1 cellular context compared by ENCODE assay signal in the genomic region with DNA sequence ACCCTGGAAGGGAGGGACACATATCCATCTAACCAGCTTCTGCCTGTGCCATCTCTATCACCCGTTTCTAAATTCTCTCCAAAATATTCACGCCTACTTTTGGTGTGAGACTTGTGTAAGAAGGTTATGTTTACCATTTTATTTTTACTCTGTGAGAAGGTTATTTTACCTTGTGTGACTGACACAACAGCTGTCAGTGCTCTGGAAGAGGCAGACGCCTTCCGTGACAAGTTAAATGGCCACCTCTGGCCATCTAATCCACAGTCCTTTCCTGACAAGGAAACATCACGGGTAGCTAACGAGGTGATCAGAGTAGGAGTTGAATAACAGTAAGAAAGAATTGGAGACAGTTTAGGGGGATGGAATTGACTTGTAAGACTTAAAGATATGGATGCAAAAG.
TF ChIP-seq lines count a peak whose summit lies in the region.

No MANE protein-coding gene starts in this region.

TF ChIP-seq in neural cell, 6 proteins besides CTCF, POLR2A, EP300 and RAD21:
- TF ChIP-seq MXI1 (conservative IDR thresholded peaks at IDR 0.05; ENCODE audit: poor library complexity, severe bottlenecking) (no peak), POLR2AphosphoS5 (IDR thresholded peaks at IDR 0.05) (no peak), SMC3 (conservative IDR thresholded peaks at IDR 0.05; ENCODE audit: poor library complexity) (no peak), EZH2 (IDR thresholded peaks at IDR 0.05; ENCODE audit: borderline replicate concordance, insufficient read depth, low read length, poor library complexity, severe bottlenecking) (no peak), TAF1 (IDR thresholded peaks at IDR 0.05; ENCODE audit: low read depth) (no peak)
- TF ChIP-seq, protein P1, sequence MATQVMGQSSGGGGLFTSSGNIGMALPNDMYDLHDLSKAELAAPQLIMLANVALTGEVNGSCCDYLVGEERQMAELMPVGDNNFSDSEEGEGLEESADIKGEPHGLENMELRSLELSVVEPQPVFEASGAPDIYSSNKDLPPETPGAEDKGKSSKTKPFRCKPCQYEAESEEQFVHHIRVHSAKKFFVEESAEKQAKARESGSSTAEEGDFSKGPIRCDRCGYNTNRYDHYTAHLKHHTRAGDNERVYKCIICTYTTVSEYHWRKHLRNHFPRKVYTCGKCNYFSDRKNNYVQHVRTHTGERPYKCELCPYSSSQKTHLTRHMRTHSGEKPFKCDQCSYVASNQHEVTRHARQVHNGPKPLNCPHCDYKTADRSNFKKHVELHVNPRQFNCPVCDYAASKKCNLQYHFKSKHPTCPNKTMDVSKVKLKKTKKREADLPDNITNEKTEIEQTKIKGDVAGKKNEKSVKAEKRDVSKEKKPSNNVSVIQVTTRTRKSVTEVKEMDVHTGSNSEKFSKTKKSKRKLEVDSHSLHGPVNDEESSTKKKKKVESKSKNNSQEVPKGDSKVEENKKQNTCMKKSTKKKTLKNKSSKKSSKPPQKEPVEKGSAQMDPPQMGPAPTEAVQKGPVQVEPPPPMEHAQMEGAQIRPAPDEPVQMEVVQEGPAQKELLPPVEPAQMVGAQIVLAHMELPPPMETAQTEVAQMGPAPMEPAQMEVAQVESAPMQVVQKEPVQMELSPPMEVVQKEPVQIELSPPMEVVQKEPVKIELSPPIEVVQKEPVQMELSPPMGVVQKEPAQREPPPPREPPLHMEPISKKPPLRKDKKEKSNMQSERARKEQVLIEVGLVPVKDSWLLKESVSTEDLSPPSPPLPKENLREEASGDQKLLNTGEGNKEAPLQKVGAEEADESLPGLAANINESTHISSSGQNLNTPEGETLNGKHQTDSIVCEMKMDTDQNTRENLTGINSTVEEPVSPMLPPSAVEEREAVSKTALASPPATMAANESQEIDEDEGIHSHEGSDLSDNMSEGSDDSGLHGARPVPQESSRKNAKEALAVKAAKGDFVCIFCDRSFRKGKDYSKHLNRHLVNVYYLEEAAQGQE (IDR thresholded peaks at IDR 0.05; ENCODE audit: borderline replicate concordance), result no peak
